Comparison of ENCODE assay signal across 1 cellular context in genomic region chr7:157979631-157980340, GRCh38.
A peak's percentile ranks its signal among the peaks of the same experiment; 100 is the strongest.
TF ChIP-seq lines count a peak whose summit lies in the region.

No MANE protein-coding gene starts in this region.

TF ChIP-seq in K562, 482 proteins besides CTCF, POLR2A, EP300 and RAD21 (continued from another document):
- TF ChIP-seq MAFG (tag; conservative IDR thresholded peaks at IDR 0.05) (peak; percentile 61), ZNF316 (IDR thresholded peaks at IDR 0.05) (peak; percentile 79)
